8 cellular contexts compared by ENCODE assay signal in genomic region chr1:94863919-94864318, GRCh38. TPM values are rescaled to one million over a fixed set of nuclear protein-coding genes. Genes with fewer than 3 reads are reported as not detected.
DNase-seq lines count a peak whose midpoint lies in the region; FAIRE-seq and TF ChIP-seq lines count a peak whose summit lies in the region.

No MANE protein-coding gene starts in this region.

- H3K4me3 Mint-ChIP-seq in activated naive CD4-positive, alpha-beta T cell treated with anti-CD3 and anti-CD28 coated beads, Interleukin-2, amount 10 ng/mL, durations not matched to agents 7 days and 5 days = no peak overlapping the region
- no peak overlapping the region for H3K4me3 Mint-ChIP-seq in activated T-helper 1 cell treated with anti-CD3 and anti-CD28 coated beads, Interleukin-12 subunit alpha, Interleukin-12 subunit beta, Interleukin-2, Interleukin-4 antibody, amounts not matched to agents 30 ng/mL and 10 ng/mL and 1 ng/mL, durations not matched to agents 14 hours and 24 hours and 36 hours

- TF ChIP-seq RAD21 in liver (IDR thresholded peaks at IDR 0.05) = no peak

- H3K27me3 ChIP-seq in liver (ENCODE audit: control insufficient read depth in 4 of 4, insufficient read depth in 4 of 4, low read length in 3 of 4) = no peaks in the 10 kb centered on the region
- H3K27me3 ChIP-seq in thyroid gland = no peaks in the 10 kb centered on the region

- H3K9ac ChIP-seq in liver (ENCODE audit: low read depth in 1 of 2, low read length in 2 of 2) = peak overlapping the region in 1 of 2 donors; percentile 33

- peak overlapping the region; percentile 43 to 75 for H3K27ac ChIP-seq in liver (ENCODE audit: low read depth in 1 of 2, low read length in 2 of 2)
- peak overlapping the region; percentile 74 to 93 (median 86) for H3K27ac ChIP-seq in thyroid gland

- peaks cover 17% of the 10 kb centered on the region for H3K27me3 Mint-ChIP-seq in activated naive CD4-positive, alpha-beta T cell treated with anti-CD3 and anti-CD28 coated beads, Interleukin-2, amount 10 ng/mL, durations not matched to agents 7 days and 5 days
- H3K27me3 Mint-ChIP-seq in activated T-helper 1 cell treated with anti-CD3 and anti-CD28 coated beads, Interleukin-12 subunit alpha, Interleukin-12 subunit beta, Interleukin-2, Interleukin-4 antibody, amounts not matched to agents 30 ng/mL and 10 ng/mL and 1 ng/mL, durations not matched to agents 14 hours and 24 hours and 36 hours (ENCODE audit: insufficient read depth) = peaks cover 16% of the 10 kb centered on the region

- H3K9me3 Mint-ChIP-seq in activated naive CD4-positive, alpha-beta T cell treated with anti-CD3 and anti-CD28 coated beads, Interleukin-2, amount 10 ng/mL, durations not matched to agents 7 days and 5 days = no peaks in the 10 kb centered on the region
- H3K9me3 Mint-ChIP-seq in activated T-helper 1 cell treated with anti-CD3 and anti-CD28 coated beads, Interleukin-12 subunit alpha, Interleukin-12 subunit beta, Interleukin-2, Interleukin-4 antibody, amounts not matched to agents 30 ng/mL and 10 ng/mL and 1 ng/mL, durations not matched to agents 14 hours and 24 hours and 36 hours = no peaks in the 10 kb centered on the region

- H3K4me3 ChIP-seq in choroid plexus epithelial cell (ENCODE audit: low read depth, low read length) (no peak overlapping the region), liver (ENCODE audit: low read depth in 1 of 3, low read length in 3 of 3) (no peak overlapping the region), thyroid gland (replicated peaks in 1 of 3) (no peak overlapping the region)

- H3K36me3 ChIP-seq in liver (ENCODE audit: control insufficient read depth in 4 of 4, insufficient read depth in 3 of 4, low read depth in 1 of 4, low read length in 3 of 4) (peaks cover 0 to 3% (median 0%) of the 10 kb centered on the region in 4 donors), thyroid gland (no peaks in the 10 kb centered on the region)

- no peak overlapping the region for H3K27ac Mint-ChIP-seq in activated naive CD4-positive, alpha-beta T cell treated with anti-CD3 and anti-CD28 coated beads, Interleukin-2, amount 10 ng/mL, durations not matched to agents 7 days and 5 days
- H3K27ac Mint-ChIP-seq in activated T-helper 1 cell treated with anti-CD3 and anti-CD28 coated beads, Interleukin-12 subunit alpha, Interleukin-12 subunit beta, Interleukin-2, Interleukin-4 antibody, amounts not matched to agents 30 ng/mL and 10 ng/mL and 1 ng/mL, durations not matched to agents 14 hours and 24 hours and 36 hours = no peak overlapping the region

- H3K36me3 Mint-ChIP-seq in activated naive CD4-positive, alpha-beta T cell treated with anti-CD3 and anti-CD28 coated beads, Interleukin-2, amount 10 ng/mL, durations not matched to agents 7 days and 5 days = no peaks in the 10 kb centered on the region
- H3K36me3 Mint-ChIP-seq in activated T-helper 1 cell treated with anti-CD3 and anti-CD28 coated beads, Interleukin-12 subunit alpha, Interleukin-12 subunit beta, Interleukin-2, Interleukin-4 antibody, amounts not matched to agents 30 ng/mL and 10 ng/mL and 1 ng/mL, durations not matched to agents 14 hours and 24 hours and 36 hours (ENCODE audit: low read depth) = no peaks in the 10 kb centered on the region

- H3K4me1 ChIP-seq in liver (ENCODE audit: control insufficient read depth in 4 of 4, insufficient read depth in 4 of 4, low read length in 3 of 4) (no peaks in the 10 kb centered on the region), thyroid gland (peaks cover 24 to 38% of the 10 kb centered on the region in 2 donors)

- H3K9me3 ChIP-seq in liver (ENCODE audit: control insufficient read depth in 4 of 4, low read length in 3 of 4) (no peaks in the 10 kb centered on the region), thyroid gland (no peaks in the 10 kb centered on the region)

- no peak for TF ChIP-seq CTCF in choroid plexus epithelial cell (conservative IDR thresholded peaks at IDR 0.05; ENCODE audit: low read depth, low read length)
- TF ChIP-seq CTCF in liver (IDR thresholded peaks at IDR 0.05; ENCODE audit: low read depth, low read length, missing input control) = no peak
- TF ChIP-seq CTCF in thyroid gland (IDR thresholded peaks at IDR 0.05) = no peak

- WGBS in liver = 74% methylated on average over 4 of the region's 4 CpGs
- 26 to 51% methylated on average over 4 of the region's 4 CpGs for WGBS in thyroid gland, 2 donors

- peak; percentile 83 for FAIRE-seq in HTR-8/SVneo (lab: Jason Lieb, UNC)

- TF ChIP-seq POLR2A in thyroid gland (IDR thresholded peaks at IDR 0.05) = peak in 1 of 2 donors; percentile 26

- CTCF ChIA-PET in activated naive CD4-positive, alpha-beta T cell treated with anti-CD3 and anti-CD28 coated beads, Interleukin-2, amount 10 ng/mL, durations not matched to agents 7 days and 5 days (lab: Charles Lee) = interaction anchor here (0.7 to 3.3 kb wide), 2 partner anchors 10 to 618 kb away, joined by 3 to 20 read pairs; no protein-coding TSS in a partner anchor

- peak; percentile 47 for DNase-seq in HTR-8/SVneo (ENCODE audit: insufficient read length, low spot score)
- DNase-seq in choroid plexus epithelial cell (ENCODE audit: low read depth) = peak; percentile 93
- DNase-seq in thyroid gland = peak; percentile 44 to 52
- no peak for DNase-seq in NCI-H2081 (lab: John Stamatoyannopoulos, UW)
- no peak for DNase-seq in activated naive CD4-positive, alpha-beta T cell treated with anti-CD3 and anti-CD28 coated beads, Interleukin-2, amount 10 ng/mL, durations not matched to agents 7 days and 5 days
- no peak for DNase-seq in COLO668 (lab: John Stamatoyannopoulos, UW; ENCODE audit: unreplicated experiment)
- no peak for DNase-seq in activated T-helper 1 cell treated with anti-CD3 and anti-CD28 coated beads, Interleukin-12 subunit alpha, Interleukin-12 subunit beta, Interleukin-2, Interleukin-4 antibody, amounts not matched to agents 30 ng/mL and 10 ng/mL and 1 ng/mL, durations not matched to agents 14 hours and 24 hours and 36 hours (ENCODE audit: low spot score)

- intact Hi-C loops in thyroid gland (cut with DNase I) = no loop called here
- intact Hi-C loops in activated T-helper 1 cell treated with anti-CD3 and anti-CD28 coated beads, Interleukin-12 subunit alpha, Interleukin-12 subunit beta, Interleukin-2, Interleukin-4 antibody, amounts not matched to agents 30 ng/mL and 10 ng/mL and 1 ng/mL, durations not matched to agents 14 hours and 24 hours and 36 hours (cut with micrococcal nuclease) = no loop called here

- H3K4me1 Mint-ChIP-seq in activated naive CD4-positive, alpha-beta T cell treated with anti-CD3 and anti-CD28 coated beads, Interleukin-2, amount 10 ng/mL, durations not matched to agents 7 days and 5 days = no peaks in the 10 kb centered on the region
- H3K4me1 Mint-ChIP-seq in activated T-helper 1 cell treated with anti-CD3 and anti-CD28 coated beads, Interleukin-12 subunit alpha, Interleukin-12 subunit beta, Interleukin-2, Interleukin-4 antibody, amounts not matched to agents 30 ng/mL and 10 ng/mL and 1 ng/mL, durations not matched to agents 14 hours and 24 hours and 36 hours (ENCODE audit: low read depth) = no peaks in the 10 kb centered on the region

TF ChIP-seq in liver, 16 proteins besides CTCF, POLR2A, EP300 and RAD21:
- peak in 1 of 2 donors; percentile 11 for TF ChIP-seq RXRA (IDR thresholded peaks at IDR 0.05)
- no peak for TF ChIP-seq HNF4A (conservative IDR thresholded peaks at IDR 0.05)
- no peak for TF ChIP-seq HNF4G (IDR thresholded peaks at IDR 0.05)
- TF ChIP-seq NR2F2 (IDR thresholded peaks at IDR 0.05) = peak; percentile 83
- no peak for TF ChIP-seq EGR1 (IDR thresholded peaks at IDR 0.05; ENCODE audit: low read depth in 2 of 2)
- no peak for TF ChIP-seq YY1 (IDR thresholded peaks at IDR 0.05)
- TF ChIP-seq ZBTB33 (IDR thresholded peaks at IDR 0.05) = no peak
- TF ChIP-seq JUND (IDR thresholded peaks at IDR 0.05) = peak; percentile 66 to 69
- peak; percentile 45 for TF ChIP-seq SP1 (IDR thresholded peaks at IDR 0.05)
- TF ChIP-seq FOXA2 (IDR thresholded peaks at IDR 0.05) = no peak
- TF ChIP-seq TAF1 (conservative IDR thresholded peaks at IDR 0.05) = no peak
- TF ChIP-seq MAX (IDR thresholded peaks at IDR 0.05) = no peak
- TF ChIP-seq ATF3 (IDR thresholded peaks at IDR 0.05) = no peak

RNA-seq across cellular contexts. Expression of gene SLC44A3, which starts 43.8 kb away (rescaled TPM):
- total RNA-seq in liver (1 to 10 TPM; 2.4 to 2.6 TPM), thyroid gland (1 to 10 TPM; 4.0 to 6.7 (median 5.4) TPM)
- polyA plus RNA-seq in liver = 1 to 10 TPM; 2.8 TPM
- total RNA-seq in activated T-helper 1 cell treated with anti-CD3 and anti-CD28 coated beads, Interleukin-12 subunit alpha, Interleukin-12 subunit beta, Interleukin-2, Interleukin-4 antibody, amounts not matched to agents 30 ng/mL and 10 ng/mL and 1 ng/mL, durations not matched to agents 14 hours and 24 hours and 36 hours = not detected in 2 replicates

Comparison
In these comparisons a context has a peak if more than half of its experiments do, and no peak if none do; other contexts are left out.
1. DNase-seq: peak in HTR-8/SVneo (single experiment), choroid plexus epithelial cell (single experiment) and thyroid gland (2 of 2); none in NCI-H2081 (0 of 2), activated naive CD4-positive, alpha-beta T cell treated with anti-CD3 and anti-CD28 coated beads, Interleukin-2, amount 10 ng/mL, durations not matched to agents 7 days and 5 days (single experiment), COLO668 (single experiment) and activated T-helper 1 cell treated with anti-CD3 and anti-CD28 coated beads, Interleukin-12 subunit alpha, Interleukin-12 subunit beta, Interleukin-2, Interleukin-4 antibody, amounts not matched to agents 30 ng/mL and 10 ng/mL and 1 ng/mL, durations not matched to agents 14 hours and 24 hours and 36 hours (single experiment).